1 cellular context compared by ENCODE assay signal in genomic region chr7:36945612-36946400, GRCh38.
TF ChIP-seq lines count a peak whose summit lies in the region.

No MANE protein-coding gene starts in this region.

TF ChIP-seq in GM23338, 12 proteins besides CTCF, POLR2A, EP300 and RAD21:
- TF ChIP-seq ZNF462 (CRISPR knock-in tag; IDR thresholded peaks at IDR 0.05) (no peak), STAT1 (IDR thresholded peaks at IDR 0.05; ENCODE audit: unreplicated experiment) (no peak), POLR2AphosphoS5 (IDR thresholded peaks at IDR 0.05; ENCODE audit: low read depth) (no peak), ZNF331 (CRISPR knock-in tag; IDR thresholded peaks at IDR 0.05; ENCODE audit: low read depth) (no peak), JUNB (IDR thresholded peaks at IDR 0.05; ENCODE audit: unreplicated experiment) (no peak)
